In the genomic region with DNA sequence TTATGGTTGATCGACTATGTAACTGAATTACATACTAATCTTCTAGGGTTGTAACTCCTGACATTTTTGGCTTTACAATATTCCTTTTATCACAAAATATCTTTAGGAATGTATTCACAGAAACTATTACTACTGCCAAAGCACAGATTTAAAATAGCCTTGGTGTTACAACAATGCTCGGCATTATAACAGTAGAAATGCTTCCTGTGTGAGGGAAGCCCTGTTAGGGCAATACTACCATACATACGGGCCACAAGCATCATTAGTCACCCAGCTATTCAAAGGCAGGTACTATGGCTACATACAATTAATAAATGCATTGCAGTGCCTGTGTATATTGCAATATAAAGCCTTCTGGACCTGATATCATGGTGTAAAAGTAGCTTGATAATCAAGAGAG, we compare ENCODE assay signal across 27 cellular contexts.
"Had no signal": no experiment of that assay in that cellular context is flagged by ENCODE, and none has a peak within 500 bp of the region (broad histone marks: within the 10 kb centered on the region; RNA-seq: fewer than 3 reads in every experiment).

No MANE protein-coding gene starts in this region.

- H3K36me3 Mint-ChIP-seq: activated CD8-positive, alpha-beta memory T cell treated with anti-CD3 and anti-CD28 coated beads, Interleukin-2, amount 10 ng/mL, durations not matched to agents 7 days and 5 days; activated naive CD8-positive, alpha-beta T cell treated with anti-CD3 and anti-CD28 coated beads for 36 hours; brain; memory B cell; naive thymus-derived CD8-positive, alpha-beta T cell; stimulated activated naive B cell treated with anti-CD40 and anti-IgM and Interleukin-4, amounts not matched to agents 10 μg/mL and 1 μg/mL and 100 μg/mL, for 72 hours; WTC11 had no signal

- H3K4me3 Mint-ChIP-seq: activated CD8-positive, alpha-beta memory T cell treated with anti-CD3 and anti-CD28 coated beads, Interleukin-2, amount 10 ng/mL, durations not matched to agents 7 days and 5 days; activated CD8-positive, alpha-beta T cell treated with anti-CD3 and anti-CD28 coated beads, Interleukin-2, amount 10 ng/mL, durations not matched to agents 7 days and 5 days; activated naive CD8-positive, alpha-beta T cell treated with anti-CD3 and anti-CD28 coated beads for 36 hours; brain; memory B cell; naive thymus-derived CD8-positive, alpha-beta T cell; neural crest cell; stimulated activated naive B cell treated with anti-CD40 and anti-IgM and Interleukin-4, amounts not matched to agents 10 μg/mL and 1 μg/mL and 100 μg/mL, for 72 hours; T-helper 17 cell; WTC11 had no signal

- H3K27me3 Mint-ChIP-seq: activated CD8-positive, alpha-beta memory T cell treated with anti-CD3 and anti-CD28 coated beads, Interleukin-2, amount 10 ng/mL, durations not matched to agents 7 days and 5 days; activated naive CD8-positive, alpha-beta T cell treated with anti-CD3 and anti-CD28 coated beads for 36 hours; brain; memory B cell; naive thymus-derived CD8-positive, alpha-beta T cell; stimulated activated naive B cell treated with anti-CD40 and anti-IgM and Interleukin-4, amounts not matched to agents 10 μg/mL and 1 μg/mL and 100 μg/mL, for 72 hours; T-helper 17 cell had no signal

- H3K27ac Mint-ChIP-seq: activated CD8-positive, alpha-beta memory T cell treated with anti-CD3 and anti-CD28 coated beads, Interleukin-2, amount 10 ng/mL, durations not matched to agents 7 days and 5 days; activated CD8-positive, alpha-beta T cell treated with anti-CD3 and anti-CD28 coated beads, Interleukin-2, amount 10 ng/mL, durations not matched to agents 7 days and 5 days; activated naive CD8-positive, alpha-beta T cell treated with anti-CD3 and anti-CD28 coated beads for 36 hours; brain; memory B cell; naive thymus-derived CD8-positive, alpha-beta T cell; stimulated activated naive B cell treated with anti-CD40 and anti-IgM and Interleukin-4, amounts not matched to agents 10 μg/mL and 1 μg/mL and 100 μg/mL, for 72 hours; T-helper 17 cell; WTC11 had no signal

- H3K4me1 Mint-ChIP-seq: activated CD8-positive, alpha-beta memory T cell treated with anti-CD3 and anti-CD28 coated beads, Interleukin-2, amount 10 ng/mL, durations not matched to agents 7 days and 5 days; activated naive CD8-positive, alpha-beta T cell treated with anti-CD3 and anti-CD28 coated beads for 36 hours; naive thymus-derived CD8-positive, alpha-beta T cell; neural crest cell; stimulated activated naive B cell treated with anti-CD40 and anti-IgM and Interleukin-4, amounts not matched to agents 10 μg/mL and 1 μg/mL and 100 μg/mL, for 72 hours; T-helper 17 cell; WTC11 had no signal

- H3K4me3 ChIP-seq: adrenal gland, esophagus muscularis mucosa, gastroesophageal sphincter, psoas muscle, right atrium auricular region, smooth muscle cell, stomach, tibial artery, upper lobe of right lung had no signal

- DNase-seq: activated CD4-positive, alpha-beta T cell treated with anti-CD3 and anti-CD28 coated beads, Interleukin-2, amount 50 U/mL, for 1 hour; activated CD8-positive, alpha-beta memory T cell treated with anti-CD3 and anti-CD28 coated beads, Interleukin-2, amount 10 ng/mL, durations not matched to agents 7 days and 5 days; activated CD8-positive, alpha-beta T cell treated with anti-CD3 and anti-CD28 coated beads, Interleukin-2, amount 10 ng/mL, durations not matched to agents 7 days and 5 days; activated effector memory CD4-positive, alpha-beta T cell treated with Interleukin-2 at 50 U/mL for 16 hours; activated naive CD4-positive, alpha-beta T cell treated with Interleukin-2 at 50 U/mL for 16 hours; activated naive CD8-positive, alpha-beta T cell treated with anti-CD3 and anti-CD28 coated beads for 36 hours; activated T-cell treated with anti-CD3 and anti-CD28 coated beads, Interleukin-2, amount 50 U/mL, for 48 hours; adrenal gland; head of caudate nucleus; hippocampal formation; naive thymus-derived CD8-positive, alpha-beta T cell; nucleus accumbens; psoas muscle; stimulated activated CD4-positive, alpha-beta T cell treated with anti-CD3 and anti-CD28 coated beads, Interleukin-1b, Interleukin-23, amount 100 ng/mL, for 48 hours; stimulated activated naive B cell treated with anti-CD40 and anti-IgM and Interleukin-4, amounts not matched to agents 10 μg/mL and 1 μg/mL and 100 μg/mL, for 72 hours; stomach; T-helper 17 cell; tibial artery; upper lobe of right lung had no signal

- ATAC-seq: activated CD8-positive, alpha-beta memory T cell treated with anti-CD3 and anti-CD28 coated beads, Interleukin-2, amount 10 ng/mL, durations not matched to agents 7 days and 5 days; activated CD8-positive, alpha-beta T cell treated with anti-CD3 and anti-CD28 coated beads, Interleukin-2, amount 10 ng/mL, durations not matched to agents 7 days and 5 days; gastroesophageal sphincter; naive thymus-derived CD8-positive, alpha-beta T cell; psoas muscle; stimulated activated naive B cell treated with anti-CD40 and anti-IgM and Interleukin-4, amounts not matched to agents 10 μg/mL and 1 μg/mL and 100 μg/mL, for 72 hours; T-helper 17 cell; upper lobe of right lung; WTC11 had no signal
